In the genomic region with DNA sequence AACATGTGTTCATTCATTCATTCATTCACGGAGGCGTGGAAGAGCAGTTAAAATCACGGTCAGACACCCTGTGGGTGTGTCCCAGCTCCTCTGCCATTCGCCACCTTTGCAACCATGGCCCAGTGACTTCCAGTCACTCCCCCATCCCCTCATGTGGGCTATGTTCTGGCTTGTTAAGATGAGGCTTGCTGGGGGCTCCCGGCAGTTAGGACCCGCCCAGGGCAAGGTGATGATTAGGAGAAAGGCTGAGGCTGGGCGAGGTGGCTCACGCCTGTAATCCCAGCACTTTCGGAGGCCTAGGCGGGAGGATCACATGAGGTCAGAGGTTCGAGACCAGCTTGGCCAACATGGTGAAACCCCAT, we compare ENCODE assay signal across 11 cellular contexts. TPM values are rescaled to one million over a fixed set of nuclear protein-coding genes. Genes with fewer than 3 reads are reported as not detected.
DNase-seq lines count a peak whose midpoint lies in the region; ATAC-seq and TF ChIP-seq lines count a peak whose summit lies in the region.
"Had no signal": no experiment of that assay in that cellular context is flagged by ENCODE, and none has a peak within 500 bp of the region (broad histone marks: within the 10 kb centered on the region; RNA-seq: fewer than 3 reads in every experiment).

No MANE protein-coding gene starts in this region.

- peak; percentile 25 for ATAC-seq in activated CD8-positive, alpha-beta memory T cell treated with anti-CD3 and anti-CD28 coated beads, Interleukin-2, amount 10 ng/mL, durations not matched to agents 7 days and 5 days
- ATAC-seq in activated naive CD8-positive, alpha-beta T cell treated with anti-CD3 and anti-CD28 coated beads, Interleukin-2, amount 50 U/mL, for 24 hours, result peak; percentile 12
- ATAC-seq in GM21423 (IDR thresholded peaks at IDR 0.05; ENCODE audit: unreplicated experiment), result no peak

- H3K27ac Mint-ChIP-seq in activated CD8-positive, alpha-beta memory T cell treated with anti-CD3 and anti-CD28 coated beads, Interleukin-2, amount 10 ng/mL, durations not matched to agents 7 days and 5 days, result no peak overlapping the region
- H3K27ac Mint-ChIP-seq in activated naive CD8-positive, alpha-beta T cell treated with anti-CD3 and anti-CD28 coated beads, Interleukin-2, amount 50 U/mL, for 24 hours, result peak overlapping the region; percentile 76

- TF ChIP-seq EP300 in tibial nerve (IDR thresholded peaks at IDR 0.05), result no peak

- H3K4me3 Mint-ChIP-seq in activated CD8-positive, alpha-beta memory T cell treated with anti-CD3 and anti-CD28 coated beads, Interleukin-2, amount 10 ng/mL, durations not matched to agents 7 days and 5 days, result no peak overlapping the region
- peak overlapping the region; percentile 47 for H3K4me3 Mint-ChIP-seq in activated naive CD8-positive, alpha-beta T cell treated with anti-CD3 and anti-CD28 coated beads, Interleukin-2, amount 50 U/mL, for 24 hours

- H3K36me3 Mint-ChIP-seq in activated CD8-positive, alpha-beta memory T cell treated with anti-CD3 and anti-CD28 coated beads, Interleukin-2, amount 10 ng/mL, durations not matched to agents 7 days and 5 days, result no peaks in the 10 kb centered on the region
- H3K36me3 Mint-ChIP-seq in activated naive CD8-positive, alpha-beta T cell treated with anti-CD3 and anti-CD28 coated beads, Interleukin-2, amount 50 U/mL, for 24 hours (ENCODE audit: low read depth), result no peaks in the 10 kb centered on the region

- 61 to 62% methylated on average over 10 to 11 of the region's 11 CpGs for WGBS in tibial nerve, 2 donors

- H3K4me1 ChIP-seq in muscle layer of colon (ENCODE audit: insufficient read depth, low read length) (peaks cover 15% of the 10 kb centered on the region), tibial nerve (peaks cover 0 to 44% (median 19%) of the 10 kb centered on the region in 4 donors)

- H3K27ac ChIP-seq in muscle layer of colon (ENCODE audit: low read depth, low read length) (no peak overlapping the region), tibial nerve (peak overlapping the region; percentile 45 to 89 (median 68))

- no peak for DNase-seq in activated CD8-positive, alpha-beta memory T cell treated with anti-CD3 and anti-CD28 coated beads, Interleukin-2, amount 10 ng/mL, durations not matched to agents 7 days and 5 days
- no peak for DNase-seq in activated CD8-positive, alpha-beta memory T cell treated with anti-CD3 and anti-CD28 coated beads, Interleukin-2, amount 50 U/mL, for 4 hours
- peak; percentile 10 for DNase-seq in activated naive CD8-positive, alpha-beta T cell treated with anti-CD3 and anti-CD28 coated beads, Interleukin-2, amount 50 U/mL, for 24 hours
- DNase-seq in tibial nerve (ENCODE audit: low spot score in 2 of 2) (no peak), DMS79 (lab: John Stamatoyannopoulos, UW) (no peak), NCI-H2196 treated with DMSO at 0.1 percent for 48 hours (lab: John Stamatoyannopoulos, UW; ENCODE audit: unreplicated experiment) (no peak)
- DNase-seq: activated T-cell treated with anti-CD3 and anti-CD28 coated beads for 4 hours, cerebellar nuclear complex, NCI-H524 had no signal

- peak overlapping the region; percentile 30 for H3K9ac ChIP-seq in muscle layer of colon (ENCODE audit: low read length)

- peaks cover 14% of the 10 kb centered on the region for H3K27me3 Mint-ChIP-seq in activated CD8-positive, alpha-beta memory T cell treated with anti-CD3 and anti-CD28 coated beads, Interleukin-2, amount 10 ng/mL, durations not matched to agents 7 days and 5 days
- H3K27me3 Mint-ChIP-seq in activated naive CD8-positive, alpha-beta T cell treated with anti-CD3 and anti-CD28 coated beads, Interleukin-2, amount 50 U/mL, for 24 hours, result peaks cover 17% of the 10 kb centered on the region

- no peak for TF ChIP-seq POLR2A in tibial nerve (IDR thresholded peaks at IDR 0.05)

- peaks cover 16% of the 10 kb centered on the region for H3K4me1 Mint-ChIP-seq in activated CD8-positive, alpha-beta memory T cell treated with anti-CD3 and anti-CD28 coated beads, Interleukin-2, amount 10 ng/mL, durations not matched to agents 7 days and 5 days
- peaks cover 27% of the 10 kb centered on the region for H3K4me1 Mint-ChIP-seq in activated naive CD8-positive, alpha-beta T cell treated with anti-CD3 and anti-CD28 coated beads, Interleukin-2, amount 50 U/mL, for 24 hours

- no peaks in the 10 kb centered on the region for H3K9me3 ChIP-seq in muscle layer of colon (ENCODE audit: low read length)
- no peaks in the 10 kb centered on the region for H3K9me3 ChIP-seq in tibial nerve

- CTCF ChIA-PET in activated CD8-positive, alpha-beta memory T cell treated with anti-CD3 and anti-CD28 coated beads, Interleukin-2, amount 10 ng/mL, durations not matched to agents 7 days and 5 days (lab: Charles Lee), result interaction anchor here (0.7 to 3.3 kb wide), 5 partner anchors 13 to 51 kb away, joined by 3 to 18 read pairs (median 9); no protein-coding TSS in a partner anchor

- H3K9me3 Mint-ChIP-seq in activated CD8-positive, alpha-beta memory T cell treated with anti-CD3 and anti-CD28 coated beads, Interleukin-2, amount 10 ng/mL, durations not matched to agents 7 days and 5 days (ENCODE audit: low read depth), result no peaks in the 10 kb centered on the region
- no peaks in the 10 kb centered on the region for H3K9me3 Mint-ChIP-seq in activated naive CD8-positive, alpha-beta T cell treated with anti-CD3 and anti-CD28 coated beads, Interleukin-2, amount 50 U/mL, for 24 hours

- H3K27me3 ChIP-seq in muscle layer of colon (ENCODE audit: control insufficient read depth in 1 of 2, insufficient read depth in 2 of 2, low read length in 2 of 2) (no peaks in the 10 kb centered on the region), tibial nerve (no peaks in the 10 kb centered on the region)

- no peak for TF ChIP-seq CTCF in tibial nerve (IDR thresholded peaks at IDR 0.05)

- H3K4me3 ChIP-seq in muscle layer of colon (ENCODE audit: low read depth in 1 of 2, low read length in 2 of 2), result no peak overlapping the region
- no peak overlapping the region for H3K4me3 ChIP-seq in tibial nerve

- H3K36me3 ChIP-seq in muscle layer of colon (ENCODE audit: insufficient read depth, low read length), result no peaks in the 10 kb centered on the region
- H3K36me3 ChIP-seq in tibial nerve, result no peaks in the 10 kb centered on the region

RNA-seq across cellular contexts. Expression of a gene that starts 24.9 kb away (rescaled TPM):
- not detected for total RNA-seq in activated CD8-positive, alpha-beta memory T cell treated with anti-CD3 and anti-CD28 coated beads, Interleukin-2, amount 10 ng/mL, durations not matched to agents 7 days and 5 days
- total RNA-seq in tibial nerve, result 10 to 100 TPM; 14.7 to 33.0 (median 25.7) TPM

RNA-seq across cellular contexts. Expression of a gene that starts 25.2 kb away (rescaled TPM):
- 10 to 100 TPM; 30.1 to 31.5 TPM for total RNA-seq in activated CD8-positive, alpha-beta memory T cell treated with anti-CD3 and anti-CD28 coated beads, Interleukin-2, amount 10 ng/mL, durations not matched to agents 7 days and 5 days
- total RNA-seq in tibial nerve, result 10 to 100 TPM; 19.2 to 41.2 (median 23.0) TPM

RNA-seq across cellular contexts. Expression of a gene that starts 46.2 kb away (rescaled TPM):
- 10 to 100 TPM; 56.1 to 69.6 TPM for total RNA-seq in activated CD8-positive, alpha-beta memory T cell treated with anti-CD3 and anti-CD28 coated beads, Interleukin-2, amount 10 ng/mL, durations not matched to agents 7 days and 5 days
- 10 to 100 TPM; 26.0 to 55.2 (median 40.4) TPM for total RNA-seq in tibial nerve

RNA-seq across cellular contexts. Expression of a gene that starts 57.3 kb away (rescaled TPM):
- total RNA-seq in activated CD8-positive, alpha-beta memory T cell treated with anti-CD3 and anti-CD28 coated beads, Interleukin-2, amount 10 ng/mL, durations not matched to agents 7 days and 5 days, result 10 to 100 TPM; 77.7 to 90.2 TPM
- total RNA-seq in tibial nerve, result 10 to 100 TPM; 44.4 to 61.2 (median 52.7) TPM

RNA-seq across cellular contexts. Expression of a gene that starts 57.5 kb away (rescaled TPM):
- total RNA-seq in activated CD8-positive, alpha-beta memory T cell treated with anti-CD3 and anti-CD28 coated beads, Interleukin-2, amount 10 ng/mL, durations not matched to agents 7 days and 5 days, result 100 to 1,000 TPM; 114 to 155 TPM
- 10 to 100 TPM; 20.1 to 50.1 (median 24.1) TPM for total RNA-seq in tibial nerve

Comparison
In these comparisons a context has a peak if more than half of its experiments do, and no peak if none do; other contexts are left out.
1. RNA of a gene that starts 24.9 kb away (total RNA-seq): 14.7 to 33.0 TPM in tibial nerve; not detected in activated CD8-positive, alpha-beta memory T cell treated with anti-CD3 and anti-CD28 coated beads, Interleukin-2, amount 10 ng/mL, durations not matched to agents 7 days and 5 days; every median in the first group is over 10 times any median in the second.